ENCODE assay signal across 2 cellular contexts in the genomic region with DNA sequence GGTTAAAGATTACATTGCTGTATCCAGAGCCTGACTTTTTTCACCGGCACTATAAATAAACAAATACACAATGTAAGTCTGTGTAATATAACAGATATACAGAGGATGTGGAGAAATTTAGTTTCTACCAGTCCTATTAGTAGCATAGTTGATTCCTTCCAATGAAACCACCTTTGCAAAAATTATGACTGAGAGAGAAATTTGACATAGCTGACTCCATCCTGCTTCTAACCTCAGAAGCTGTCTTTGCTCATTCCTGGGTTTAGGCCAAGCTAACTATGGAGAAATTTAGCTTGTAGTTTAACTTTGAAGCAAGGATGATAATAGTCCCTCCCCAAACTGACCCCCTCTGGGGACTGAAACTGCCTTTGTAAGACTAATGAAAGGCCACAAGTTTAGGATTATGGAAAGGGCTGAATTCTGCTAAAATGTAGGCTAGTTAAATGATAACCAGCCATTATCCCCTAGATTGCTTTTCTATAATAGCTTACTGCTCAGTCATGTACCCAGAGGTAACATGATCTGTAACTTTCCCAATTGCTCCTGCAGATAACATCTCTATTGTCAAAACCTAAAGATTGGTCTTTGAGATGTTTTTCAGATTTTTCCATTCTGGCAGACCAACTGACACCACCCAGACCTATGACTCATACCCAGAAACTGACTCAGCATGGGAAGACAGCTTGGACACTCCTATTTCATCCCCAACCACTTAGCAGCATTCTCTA.
TF ChIP-seq lines count a peak whose summit lies in the region.

No MANE protein-coding gene starts in this region.

TF ChIP-seq in A549, 52 proteins besides CTCF, POLR2A, EP300 and RAD21 (continued from another document):
- TF ChIP-seq MYC (IDR thresholded peaks at IDR 0.05; ENCODE audit: borderline replicate concordance, low read length): no peak
- TF ChIP-seq ZSCAN20 (CRISPR knock-in tag; IDR thresholded peaks at IDR 0.05): no peak
- TF ChIP-seq, protein P1, sequence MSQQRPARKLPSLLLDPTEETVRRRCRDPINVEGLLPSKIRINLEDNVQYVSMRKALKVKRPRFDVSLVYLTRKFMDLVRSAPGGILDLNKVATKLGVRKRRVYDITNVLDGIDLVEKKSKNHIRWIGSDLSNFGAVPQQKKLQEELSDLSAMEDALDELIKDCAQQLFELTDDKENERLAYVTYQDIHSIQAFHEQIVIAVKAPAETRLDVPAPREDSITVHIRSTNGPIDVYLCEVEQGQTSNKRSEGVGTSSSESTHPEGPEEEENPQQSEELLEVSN (IDR thresholded peaks at IDR 0.05; ENCODE audit: borderline replicate concordance, low read depth): no peak
- no peak for TF ChIP-seq ZNF302 (CRISPR knock-in tag; IDR thresholded peaks at IDR 0.05)
- no peak for TF ChIP-seq ESRRA (IDR thresholded peaks at IDR 0.05; ENCODE audit: borderline replicate concordance, low read length)
- TF ChIP-seq, protein P2, sequence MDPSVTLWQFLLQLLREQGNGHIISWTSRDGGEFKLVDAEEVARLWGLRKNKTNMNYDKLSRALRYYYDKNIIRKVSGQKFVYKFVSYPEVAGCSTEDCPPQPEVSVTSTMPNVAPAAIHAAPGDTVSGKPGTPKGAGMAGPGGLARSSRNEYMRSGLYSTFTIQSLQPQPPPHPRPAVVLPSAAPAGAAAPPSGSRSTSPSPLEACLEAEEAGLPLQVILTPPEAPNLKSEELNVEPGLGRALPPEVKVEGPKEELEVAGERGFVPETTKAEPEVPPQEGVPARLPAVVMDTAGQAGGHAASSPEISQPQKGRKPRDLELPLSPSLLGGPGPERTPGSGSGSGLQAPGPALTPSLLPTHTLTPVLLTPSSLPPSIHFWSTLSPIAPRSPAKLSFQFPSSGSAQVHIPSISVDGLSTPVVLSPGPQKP (IDR thresholded peaks at IDR 0.05; ENCODE audit: low read depth, low read length): no peak
- TF ChIP-seq KDM5A (IDR thresholded peaks at IDR 0.05): no peak
- TF ChIP-seq SREBF2 (IDR thresholded peaks at IDR 0.05): no peak
- TF ChIP-seq TFCP2L1 (CRISPR knock-in tag; IDR thresholded peaks at IDR 0.05): no peak
- TF ChIP-seq, protein P3, sequence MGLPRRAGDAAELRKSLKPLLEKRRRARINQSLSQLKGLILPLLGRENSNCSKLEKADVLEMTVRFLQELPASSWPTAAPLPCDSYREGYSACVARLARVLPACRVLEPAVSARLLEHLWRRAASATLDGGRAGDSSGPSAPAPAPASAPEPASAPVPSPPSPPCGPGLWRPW (IDR thresholded peaks at IDR 0.05): no peak
- no peak for TF ChIP-seq HOXB13 (CRISPR knock-in tag; IDR thresholded peaks at IDR 0.05; ENCODE audit: low read depth)
- TF ChIP-seq FOSB (CRISPR knock-in tag; IDR thresholded peaks at IDR 0.05): no peak
- TF ChIP-seq, protein P4, sequence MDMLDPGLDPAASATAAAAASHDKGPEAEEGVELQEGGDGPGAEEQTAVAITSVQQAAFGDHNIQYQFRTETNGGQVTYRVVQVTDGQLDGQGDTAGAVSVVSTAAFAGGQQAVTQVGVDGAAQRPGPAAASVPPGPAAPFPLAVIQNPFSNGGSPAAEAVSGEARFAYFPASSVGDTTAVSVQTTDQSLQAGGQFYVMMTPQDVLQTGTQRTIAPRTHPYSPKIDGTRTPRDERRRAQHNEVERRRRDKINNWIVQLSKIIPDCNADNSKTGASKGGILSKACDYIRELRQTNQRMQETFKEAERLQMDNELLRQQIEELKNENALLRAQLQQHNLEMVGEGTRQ (IDR thresholded peaks at IDR 0.05): no peak
- TF ChIP-seq RFX5 (IDR thresholded peaks at IDR 0.05): no peak
- TF ChIP-seq, protein P5, sequence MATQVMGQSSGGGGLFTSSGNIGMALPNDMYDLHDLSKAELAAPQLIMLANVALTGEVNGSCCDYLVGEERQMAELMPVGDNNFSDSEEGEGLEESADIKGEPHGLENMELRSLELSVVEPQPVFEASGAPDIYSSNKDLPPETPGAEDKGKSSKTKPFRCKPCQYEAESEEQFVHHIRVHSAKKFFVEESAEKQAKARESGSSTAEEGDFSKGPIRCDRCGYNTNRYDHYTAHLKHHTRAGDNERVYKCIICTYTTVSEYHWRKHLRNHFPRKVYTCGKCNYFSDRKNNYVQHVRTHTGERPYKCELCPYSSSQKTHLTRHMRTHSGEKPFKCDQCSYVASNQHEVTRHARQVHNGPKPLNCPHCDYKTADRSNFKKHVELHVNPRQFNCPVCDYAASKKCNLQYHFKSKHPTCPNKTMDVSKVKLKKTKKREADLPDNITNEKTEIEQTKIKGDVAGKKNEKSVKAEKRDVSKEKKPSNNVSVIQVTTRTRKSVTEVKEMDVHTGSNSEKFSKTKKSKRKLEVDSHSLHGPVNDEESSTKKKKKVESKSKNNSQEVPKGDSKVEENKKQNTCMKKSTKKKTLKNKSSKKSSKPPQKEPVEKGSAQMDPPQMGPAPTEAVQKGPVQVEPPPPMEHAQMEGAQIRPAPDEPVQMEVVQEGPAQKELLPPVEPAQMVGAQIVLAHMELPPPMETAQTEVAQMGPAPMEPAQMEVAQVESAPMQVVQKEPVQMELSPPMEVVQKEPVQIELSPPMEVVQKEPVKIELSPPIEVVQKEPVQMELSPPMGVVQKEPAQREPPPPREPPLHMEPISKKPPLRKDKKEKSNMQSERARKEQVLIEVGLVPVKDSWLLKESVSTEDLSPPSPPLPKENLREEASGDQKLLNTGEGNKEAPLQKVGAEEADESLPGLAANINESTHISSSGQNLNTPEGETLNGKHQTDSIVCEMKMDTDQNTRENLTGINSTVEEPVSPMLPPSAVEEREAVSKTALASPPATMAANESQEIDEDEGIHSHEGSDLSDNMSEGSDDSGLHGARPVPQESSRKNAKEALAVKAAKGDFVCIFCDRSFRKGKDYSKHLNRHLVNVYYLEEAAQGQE (IDR thresholded peaks at IDR 0.05): no peak
- no peak for TF ChIP-seq ZC3H11A (IDR thresholded peaks at IDR 0.05)
- no peak for TF ChIP-seq NR3C1 (IDR thresholded peaks at IDR 0.05)
- no peak for TF ChIP-seq HDAC2 (IDR thresholded peaks at IDR 0.05)
- TF ChIP-seq CHD2 (IDR thresholded peaks at IDR 0.05; ENCODE audit: low read length, partially characterized antibody): no peak
- no peak for TF ChIP-seq RARB (CRISPR knock-in tag; IDR thresholded peaks at IDR 0.05)
- no peak for TF ChIP-seq CBX8 (IDR thresholded peaks at IDR 0.05)
- no peak for TF ChIP-seq MAZ (IDR thresholded peaks at IDR 0.05; ENCODE audit: borderline replicate concordance, low read depth, low read length)
- no peak for TF ChIP-seq EHF (CRISPR knock-in tag; IDR thresholded peaks at IDR 0.05)
- TF ChIP-seq JUNB (IDR thresholded peaks at IDR 0.05): peak; percentile 30; the same call in 1 of the 2 replicates
- peak; percentile 32 for TF ChIP-seq MAFK (IDR thresholded peaks at IDR 0.05; ENCODE audit: partially characterized antibody)
- peak in 1 of 2 experiments; percentile 42; a peak in 1 of 4 replicates for TF ChIP-seq CEBPB (IDR thresholded peaks at IDR 0.05)
- TF ChIP-seq GATA3 (IDR thresholded peaks at IDR 0.05; ENCODE audit: borderline replicate concordance): peak; percentile 81; the same call in 1 of the 2 replicates
- no peak for TF ChIP-seq SMC3 (IDR thresholded peaks at IDR 0.05)
- TF ChIP-seq, protein P6, sequence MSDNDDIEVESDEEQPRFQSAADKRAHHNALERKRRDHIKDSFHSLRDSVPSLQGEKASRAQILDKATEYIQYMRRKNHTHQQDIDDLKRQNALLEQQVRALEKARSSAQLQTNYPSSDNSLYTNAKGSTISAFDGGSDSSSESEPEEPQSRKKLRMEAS (IDR thresholded peaks at IDR 0.05): no peak
- TF ChIP-seq NFE2L2 (conservative IDR thresholded peaks at IDR 0.05; ENCODE audit: low read length): no peak
- TF ChIP-seq FOSL2 (IDR thresholded peaks at IDR 0.05): 0 out of 2 replicates have a peak, but pooled peaks have one; percentile 8
- TF ChIP-seq FOSL2 (CRISPR knock-in tag; IDR thresholded peaks at IDR 0.05): peak; percentile 60; the same call in 1 of the 2 replicates
- TF ChIP-seq TP53 (CRISPR knock-in tag; IDR thresholded peaks at IDR 0.05): no peak
TF ChIP-seq in A549: peak in this region for 6.

TF ChIP-seq in HCT116, 20 proteins besides CTCF, POLR2A, EP300 and RAD21 (continued from another document):
- no peak for TF ChIP-seq TCF7L2 (IDR thresholded peaks at IDR 0.05; ENCODE audit: borderline replicate concordance, extremely low read depth, insufficient read depth, insufficient read length)
- TF ChIP-seq FOSL1 (IDR thresholded peaks at IDR 0.05; ENCODE audit: low read depth): peak; percentile 67
- peak; percentile 34; the same call in 1 of the 2 replicates for TF ChIP-seq SP1 (IDR thresholded peaks at IDR 0.05; ENCODE audit: low read depth)
- TF ChIP-seq ELF1 (IDR thresholded peaks at IDR 0.05; ENCODE audit: borderline replicate concordance, low read depth): no peak
- TF ChIP-seq POLR2AphosphoS5 (IDR thresholded peaks at IDR 0.05; ENCODE audit: low read depth, low read length): no peak
- TF ChIP-seq ZFX (IDR thresholded peaks at IDR 0.05): no peak
- TF ChIP-seq EZH2phosphoT487 (IDR thresholded peaks at IDR 0.05; ENCODE audit: borderline replicate concordance): no peak
- TF ChIP-seq ZNF274 (IDR thresholded peaks at IDR 0.05; ENCODE audit: low read depth, low read length): no peak
- peak; percentile 55 for TF ChIP-seq CBX3 (IDR thresholded peaks at IDR 0.05; ENCODE audit: low read depth)
- TF ChIP-seq, protein P7, sequence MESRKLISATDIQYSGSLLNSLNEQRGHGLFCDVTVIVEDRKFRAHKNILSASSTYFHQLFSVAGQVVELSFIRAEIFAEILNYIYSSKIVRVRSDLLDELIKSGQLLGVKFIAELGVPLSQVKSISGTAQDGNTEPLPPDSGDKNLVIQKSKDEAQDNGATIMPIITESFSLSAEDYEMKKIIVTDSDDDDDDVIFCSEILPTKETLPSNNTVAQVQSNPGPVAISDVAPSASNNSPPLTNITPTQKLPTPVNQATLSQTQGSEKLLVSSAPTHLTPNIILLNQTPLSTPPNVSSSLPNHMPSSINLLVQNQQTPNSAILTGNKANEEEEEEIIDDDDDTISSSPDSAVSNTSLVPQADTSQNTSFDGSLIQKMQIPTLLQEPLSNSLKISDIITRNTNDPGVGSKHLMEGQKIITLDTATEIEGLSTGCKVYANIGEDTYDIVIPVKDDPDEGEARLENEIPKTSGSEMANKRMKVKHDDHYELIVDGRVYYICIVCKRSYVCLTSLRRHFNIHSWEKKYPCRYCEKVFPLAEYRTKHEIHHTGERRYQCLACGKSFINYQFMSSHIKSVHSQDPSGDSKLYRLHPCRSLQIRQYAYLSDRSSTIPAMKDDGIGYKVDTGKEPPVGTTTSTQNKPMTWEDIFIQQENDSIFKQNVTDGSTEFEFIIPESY (IDR thresholded peaks at IDR 0.05; ENCODE audit: extremely low read depth, insufficient replicate concordance, low read length): no peak
- TF ChIP-seq, protein P8, sequence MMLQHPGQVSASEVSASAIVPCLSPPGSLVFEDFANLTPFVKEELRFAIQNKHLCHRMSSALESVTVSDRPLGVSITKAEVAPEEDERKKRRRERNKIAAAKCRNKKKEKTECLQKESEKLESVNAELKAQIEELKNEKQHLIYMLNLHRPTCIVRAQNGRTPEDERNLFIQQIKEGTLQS (IDR thresholded peaks at IDR 0.05): no peak
- no peak for TF ChIP-seq SIN3A (IDR thresholded peaks at IDR 0.05; ENCODE audit: low read depth)
- no peak for TF ChIP-seq SRF (IDR thresholded peaks at IDR 0.05; ENCODE audit: low read depth)
- TF ChIP-seq JUND (IDR thresholded peaks at IDR 0.05): peak; percentile 67
- TF ChIP-seq, protein P6 (IDR thresholded peaks at IDR 0.05): no peak
